In the genomic region with DNA sequence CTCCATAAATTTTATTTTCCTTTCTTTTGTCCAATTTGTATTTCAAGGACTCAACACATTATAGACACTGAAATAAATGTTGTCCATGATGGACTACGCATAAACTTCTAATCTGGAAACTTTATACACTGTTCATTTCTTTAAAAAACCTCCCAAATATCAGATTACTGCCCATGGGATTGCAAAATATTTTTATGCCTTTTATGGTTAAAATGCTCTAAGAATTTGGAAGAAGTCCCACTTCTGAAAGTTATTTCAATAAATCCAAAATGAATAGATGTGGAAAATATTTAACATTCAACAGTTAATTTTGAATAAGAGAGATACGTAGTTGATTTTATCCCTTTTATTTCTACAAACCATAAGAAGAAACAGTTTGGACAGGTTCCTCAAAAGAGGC, we compare ENCODE assay signal across 23 cellular contexts. TPM values are rescaled to one million over a fixed set of nuclear protein-coding genes. Genes with fewer than 3 reads are reported as not detected.
"Had no signal": no experiment of that assay in that cellular context is flagged by ENCODE, and none has a peak within 500 bp of the region (broad histone marks: within the 10 kb centered on the region; RNA-seq: fewer than 3 reads in every experiment).

No MANE protein-coding gene starts in this region.

- H3K27ac Mint-ChIP-seq: activated naive CD8-positive, alpha-beta T cell treated with anti-CD3 and anti-CD28 coated beads for 36 hours; activated T-cell treated with anti-CD3 and anti-CD28 coated beads, Interleukin-2, amount 50 U/mL, for 24 hours; activated T-helper 17 cell treated with anti-CD3 and anti-CD28 coated beads, Interleukin-2, amount 50 U/mL, for 72 hours; dendritic cell treated with granulocyte-macrophage colony-stimulating factor and Interleukin-4, amounts not matched to agents 40 ng/mL and 50 ng/mL, for 4 days; natural killer cell; stimulated activated naive CD8-positive, alpha-beta T cell treated with anti-CD3 and anti-CD28 coated beads, Interleukin-15, Interleukin-2, amounts not matched to agents 100 ng/mL and 50 ng/mL, for 24 hours; WTC11 had no signal

- H3K36me3 ChIP-seq: cardiac muscle cell, heart right ventricle, left lung, ovary, prostate gland, tibial artery had no signal

- H3K4me3 Mint-ChIP-seq: activated naive CD8-positive, alpha-beta T cell treated with anti-CD3 and anti-CD28 coated beads for 36 hours; activated T-cell treated with anti-CD3 and anti-CD28 coated beads, Interleukin-2, amount 50 U/mL, for 24 hours; activated T-helper 17 cell treated with anti-CD3 and anti-CD28 coated beads, Interleukin-2, amount 50 U/mL, for 72 hours; dendritic cell treated with granulocyte-macrophage colony-stimulating factor and Interleukin-4, amounts not matched to agents 40 ng/mL and 50 ng/mL, for 4 days; natural killer cell; stimulated activated naive CD8-positive, alpha-beta T cell treated with anti-CD3 and anti-CD28 coated beads, Interleukin-15, Interleukin-2, amounts not matched to agents 100 ng/mL and 50 ng/mL, for 24 hours; WTC11 had no signal

- H3K9me3 ChIP-seq: heart right ventricle, left lung, ovary, prostate gland, tibial artery had no signal

- H3K4me3 ChIP-seq: cardiac muscle cell, heart right ventricle, left lung, ovary, prostate gland, tibial artery had no signal

- DNase-seq: activated CD8-positive, alpha-beta memory T cell treated with anti-CD3 and anti-CD28 coated beads, Interleukin-2, amount 50 U/mL, for 4 hours; activated naive CD8-positive, alpha-beta T cell treated with anti-CD3 and anti-CD28 coated beads for 36 hours; activated T-cell treated with anti-CD3 and anti-CD28 coated beads, Interleukin-2, amount 50 U/mL, for 24 hours; amygdala; effector CD4-positive, alpha-beta T cell; erythroblast; heart right ventricle; kidney; left lung; natural killer cell; ovary; stimulated activated CD4-positive, alpha-beta T cell treated with anti-CD3 and anti-CD28 coated beads, Interleukin-12 subunit alpha, Interleukin-12 subunit beta, amount 100 ng/mL, for 4 hours; stimulated activated CD4-positive, alpha-beta T cell treated with anti-CD3 and anti-CD28 coated beads, Interleukin-4, amount 100 ng/mL, for 4 hours; T-helper 9 cell; tibial artery had no signal

- H3K4me1 ChIP-seq: heart right ventricle, left lung, prostate gland had no signal

- H3K4me1 Mint-ChIP-seq: activated naive CD8-positive, alpha-beta T cell treated with anti-CD3 and anti-CD28 coated beads for 36 hours; activated T-helper 17 cell treated with anti-CD3 and anti-CD28 coated beads, Interleukin-2, amount 50 U/mL, for 72 hours; natural killer cell; WTC11 had no signal

- H3K36me3 Mint-ChIP-seq: activated naive CD8-positive, alpha-beta T cell treated with anti-CD3 and anti-CD28 coated beads for 36 hours; natural killer cell; WTC11 had no signal

- ATAC-seq: activated T-helper 17 cell treated with anti-CD3 and anti-CD28 coated beads, Interleukin-2, amount 50 U/mL, for 72 hours; heart right ventricle; left lung; natural killer cell; WTC11 had no signal

- H3K27me3 Mint-ChIP-seq: dendritic cell treated with granulocyte-macrophage colony-stimulating factor and Interleukin-4, amounts not matched to agents 40 ng/mL and 50 ng/mL, for 4 days had no signal

- H3K27me3 ChIP-seq: cardiac muscle cell, heart right ventricle, left lung, ovary, tibial artery had no signal

- H3K9me3 Mint-ChIP-seq: activated naive CD8-positive, alpha-beta T cell treated with anti-CD3 and anti-CD28 coated beads for 36 hours; activated T-cell treated with anti-CD3 and anti-CD28 coated beads, Interleukin-2, amount 50 U/mL, for 24 hours; activated T-helper 17 cell treated with anti-CD3 and anti-CD28 coated beads, Interleukin-2, amount 50 U/mL, for 72 hours; dendritic cell treated with granulocyte-macrophage colony-stimulating factor and Interleukin-4, amounts not matched to agents 40 ng/mL and 50 ng/mL, for 4 days; natural killer cell; stimulated activated naive CD8-positive, alpha-beta T cell treated with anti-CD3 and anti-CD28 coated beads, Interleukin-15, Interleukin-2, amounts not matched to agents 100 ng/mL and 50 ng/mL, for 24 hours; WTC11 had no signal

- FAIRE-seq: kidney had no signal

- H3K27ac ChIP-seq: cardiac muscle cell, heart right ventricle, left lung, ovary, prostate gland, tibial artery had no signal

RNA-seq across cellular contexts. Expression of a gene that starts 46.1 kb away (rescaled TPM):
- total RNA-seq: activated naive CD8-positive, alpha-beta T cell treated with anti-CD3 and anti-CD28 coated beads for 36 hours; activated T-helper 17 cell treated with anti-CD3 and anti-CD28 coated beads, Interleukin-2, amount 50 U/mL, for 72 hours; heart right ventricle; lung microvascular endothelial cell; natural killer cell; T-helper 1 cell treated with Interleukin-12 subunit alpha and Interleukin-12 subunit beta and Interleukin-4 antibody, amounts not matched to agents 30 ng/mL and 1 ng/mL, for 36 hours; WTC11 had no signal
